ENCODE assay signal across 25 cellular contexts in the genomic region with DNA sequence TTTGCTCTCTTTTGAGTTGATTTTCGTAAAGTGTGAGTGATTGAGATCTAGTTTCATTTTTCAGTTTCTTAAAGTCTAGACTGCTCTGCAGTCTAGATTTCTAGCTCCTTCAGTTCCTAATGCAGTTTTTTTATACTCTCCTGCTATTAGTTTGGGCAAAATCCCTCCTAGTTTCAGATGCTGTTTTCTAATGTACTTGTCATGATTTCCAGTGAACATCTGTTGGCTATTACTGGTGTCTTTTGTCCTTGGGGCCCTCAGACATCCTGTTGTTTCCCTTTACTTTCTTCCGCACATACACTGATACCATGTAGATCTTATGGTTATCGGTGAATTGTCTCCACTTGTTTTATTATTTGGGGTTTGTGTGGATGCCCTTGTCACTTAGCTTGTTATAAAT.
"Had no signal": no experiment of that assay in that cellular context is flagged by ENCODE, and none has a peak within 500 bp of the region (broad histone marks: within the 10 kb centered on the region; RNA-seq: fewer than 3 reads in every experiment).

No MANE protein-coding gene starts in this region.

- H3K4me3 ChIP-seq: dorsolateral prefrontal cortex, gastroesophageal sphincter, heart right ventricle, left ventricle myocardium inferior, lower lobe of right lung, prostate gland, right atrium auricular region, stomach, thyroid gland, vagina had no signal

- ATAC-seq: esophagus mucosa, gastroesophageal sphincter, heart right ventricle, left colon, lower lobe of right lung, natural killer cell, sciatic nerve had no signal

- H3K27ac Mint-ChIP-seq: natural killer cell; stimulated activated effector memory CD8-positive, alpha-beta T cell treated with anti-CD3 and anti-CD28 coated beads, Interleukin-12 subunit alpha, Interleukin-12 subunit beta, amount 100 ng/mL, for 72 hours had no signal

- H3K27ac ChIP-seq: dorsolateral prefrontal cortex, epithelial cell of prostate, gastroesophageal sphincter, heart right ventricle, left ventricle myocardium inferior, lower lobe of right lung, prostate gland, right atrium auricular region, stomach, thyroid gland, vagina had no signal

- H3K4me1 ChIP-seq: gastroesophageal sphincter, heart right ventricle, left ventricle myocardium inferior, lower lobe of right lung, prostate gland, right atrium auricular region, stomach, thyroid gland, vagina had no signal

- H3K27me3 ChIP-seq: heart right ventricle, right atrium auricular region, stomach, thyroid gland, vagina had no signal

- H3K4me1 Mint-ChIP-seq: natural killer cell; stimulated activated effector memory CD8-positive, alpha-beta T cell treated with anti-CD3 and anti-CD28 coated beads, Interleukin-12 subunit alpha, Interleukin-12 subunit beta, amount 100 ng/mL, for 72 hours had no signal

- H3K4me3 Mint-ChIP-seq: natural killer cell; neural crest cell; stimulated activated effector memory CD8-positive, alpha-beta T cell treated with anti-CD3 and anti-CD28 coated beads, Interleukin-12 subunit alpha, Interleukin-12 subunit beta, amount 100 ng/mL, for 72 hours had no signal

- DNase-seq: dorsolateral prefrontal cortex; effector CD4-positive, alpha-beta T cell; foreskin fibroblast; heart right ventricle; hippocampal formation; left colon; left ventricle myocardium inferior; lower lobe of right lung; natural killer cell; nucleus accumbens; stimulated activated CD4-positive, alpha-beta T cell treated with anti-CD3 and anti-CD28 coated beads, Interleukin-2, amount 100 ng/mL, for 24 hours; stimulated activated CD4-positive, alpha-beta T cell treated with anti-CD3 and anti-CD28 coated beads, Interleukin-4, amount 100 ng/mL, for 24 hours; stimulated activated naive CD4-positive, alpha-beta T cell treated with Interleukin-2 at 50 U/mL for 16 hours; stomach; thyroid gland; trophoblast cell had no signal

- H3K36me3 Mint-ChIP-seq: natural killer cell; stimulated activated effector memory CD8-positive, alpha-beta T cell treated with anti-CD3 and anti-CD28 coated beads, Interleukin-12 subunit alpha, Interleukin-12 subunit beta, amount 100 ng/mL, for 72 hours had no signal

- H3K36me3 ChIP-seq: gastroesophageal sphincter, heart right ventricle, left ventricle myocardium inferior, lower lobe of right lung, prostate gland, right atrium auricular region, stomach, thyroid gland, vagina had no signal

- H3K9me3 ChIP-seq: gastroesophageal sphincter, heart right ventricle, left ventricle myocardium inferior, lower lobe of right lung, prostate gland, right atrium auricular region, thyroid gland, vagina had no signal
